ENCODE assay signal across 27 cellular contexts in genomic region chr1:56868761-56869160, GRCh38. TPM values are rescaled to one million over a fixed set of nuclear protein-coding genes. Genes with fewer than 3 reads are reported as not detected.
"Had no signal": no experiment of that assay in that cellular context is flagged by ENCODE, and none has a peak within 500 bp of the region (broad histone marks: within the 10 kb centered on the region; RNA-seq: fewer than 3 reads in every experiment).

No MANE protein-coding gene starts in this region.

- H3K4me3 ChIP-seq: adrenal gland, ascending aorta, dorsolateral prefrontal cortex, esophagus squamous epithelium, gastroesophageal sphincter, left ventricle myocardium inferior, spleen, testis, uterus had no signal

- H3K27ac Mint-ChIP-seq: activated naive CD4-positive, alpha-beta T cell treated with anti-CD3 and anti-CD28 coated beads, Interleukin-2, amount 50 U/mL, for 24 hours; endodermal cell; mesothelial cell of epicardium; naive thymus-derived CD8-positive, alpha-beta T cell; progenitor cell of endocrine pancreas had no signal

- H3K27ac ChIP-seq: adrenal gland, ascending aorta, brain microvascular endothelial cell, dorsolateral prefrontal cortex, esophagus squamous epithelium, gastroesophageal sphincter, left ventricle myocardium inferior, spleen, testis, uterus had no signal

- DNase-seq: activated CD4-positive, alpha-beta T cell treated with anti-CD3 and anti-CD28 coated beads for 1 hour; activated gamma-delta T cell treated with Interleukin-2 at 50 U/mL for 16 hours; activated T-cell treated with anti-CD3 and anti-CD28 coated beads, Interleukin-2, amount 50 U/mL, for 1 hour; adrenal gland; brain microvascular endothelial cell; caudate nucleus; dorsolateral prefrontal cortex; endodermal cell; esophagus squamous epithelium; head of caudate nucleus; hypothalamus; left ventricle myocardium inferior; naive thymus-derived CD8-positive, alpha-beta T cell; retina; spleen; stimulated activated CD4-positive, alpha-beta T cell treated with anti-CD3 and anti-CD28 coated beads, Interleukin-4, amount 100 ng/mL, for 1 hour; stimulated activated naive CD4-positive, alpha-beta T cell; testis; trophoblast cell; uterus had no signal

- H3K27me3 ChIP-seq: adrenal gland, ascending aorta, brain microvascular endothelial cell, testis, uterus had no signal

- H3K36me3 Mint-ChIP-seq: activated naive CD4-positive, alpha-beta T cell treated with anti-CD3 and anti-CD28 coated beads, Interleukin-2, amount 50 U/mL, for 24 hours; mesothelial cell of epicardium; naive thymus-derived CD8-positive, alpha-beta T cell had no signal

- ATAC-seq: gastroesophageal sphincter; naive thymus-derived CD8-positive, alpha-beta T cell had no signal

- H3K4me1 ChIP-seq: adrenal gland, ascending aorta, esophagus squamous epithelium, gastroesophageal sphincter, left ventricle myocardium inferior, spleen, testis, uterus had no signal

- H3K9me3 ChIP-seq: adrenal gland, ascending aorta, esophagus squamous epithelium, gastroesophageal sphincter, left ventricle myocardium inferior, testis, uterus had no signal

- H3K36me3 ChIP-seq: adrenal gland, ascending aorta, brain microvascular endothelial cell, esophagus squamous epithelium, gastroesophageal sphincter, left ventricle myocardium inferior, spleen, uterus had no signal

RNA-seq across cellular contexts. Expression of gene C8A, which starts 14.2 kb away (rescaled TPM):
- total RNA-seq: endodermal cell; esophagus squamous epithelium; gastroesophageal sphincter; left ventricle myocardium inferior; lung microvascular endothelial cell; mesothelial cell of epicardium; naive thymus-derived CD8-positive, alpha-beta T cell; osteocyte; spleen; testis; uterus had no signal
- polyA plus RNA-seq: naive thymus-derived CD8-positive, alpha-beta T cell had no signal

RNA-seq across cellular contexts. Expression of gene FYB2, which starts 49.6 kb away (rescaled TPM):
- total RNA-seq: adrenal gland; ascending aorta; lung microvascular endothelial cell; naive thymus-derived CD8-positive, alpha-beta T cell; osteocyte; spleen had no signal
- polyA plus RNA-seq: adrenal gland; naive thymus-derived CD8-positive, alpha-beta T cell; spleen had no signal
